In genomic region chr11:124717421-124717785, GRCh38 we compare ENCODE assay signal across 10 cellular contexts. TPM values are rescaled to one million over a fixed set of nuclear protein-coding genes. Genes with fewer than 3 reads are reported as not detected.
A peak's percentile ranks its signal among the peaks of the same experiment; 100 is the strongest.
DNase-seq lines count a peak whose midpoint lies in the region; ATAC-seq, FAIRE-seq and TF ChIP-seq lines count a peak whose summit lies in the region.
"Had no signal": no experiment of that assay in that cellular context is flagged by ENCODE, and none has a peak within 500 bp of the region (broad histone marks: within the 10 kb centered on the region; RNA-seq: fewer than 3 reads in every experiment).

No MANE protein-coding gene starts in this region.

- no peaks in the 10 kb centered on the region for H3K36me3 Mint-ChIP-seq in activated T-cell treated with anti-CD3 and anti-CD28 coated beads, Interleukin-2, amount 50 U/mL, for 24 hours (ENCODE audit: low read depth)
- no peaks in the 10 kb centered on the region for H3K36me3 Mint-ChIP-seq in activated T-helper 17 cell treated with anti-CD3 and anti-CD28 coated beads, Interleukin-2, amount 50 U/mL, for 72 hours (ENCODE audit: low read depth)

- peak overlapping the region; percentile 47 for H3K4me3 Mint-ChIP-seq in activated T-cell treated with anti-CD3 and anti-CD28 coated beads, Interleukin-2, amount 50 U/mL, for 24 hours
- H3K4me3 Mint-ChIP-seq in activated T-helper 17 cell treated with anti-CD3 and anti-CD28 coated beads, Interleukin-2, amount 50 U/mL, for 72 hours, result peak overlapping the region; percentile 83

- H3K9ac ChIP-seq in keratinocyte (ENCODE audit: control insufficient read depth, extremely low read depth, insufficient read depth, low read length), result peak overlapping the region; percentile 37

- H3K27ac Mint-ChIP-seq in activated T-cell treated with anti-CD3 and anti-CD28 coated beads, Interleukin-2, amount 50 U/mL, for 24 hours, result no peak overlapping the region
- H3K27ac Mint-ChIP-seq in activated T-helper 17 cell treated with anti-CD3 and anti-CD28 coated beads, Interleukin-2, amount 50 U/mL, for 72 hours, result peak overlapping the region; percentile 81

- H3K79me2 ChIP-seq in keratinocyte (ENCODE audit: control insufficient read depth, insufficient read depth, low read length), result no peaks in the 10 kb centered on the region

- peak overlapping the region; percentile 59 for H2AFZ ChIP-seq in keratinocyte (ENCODE audit: control insufficient read depth, low read length)

- H3K9me3 ChIP-seq in keratinocyte (ENCODE audit: control insufficient read depth, low read depth, low read length), result no peaks in the 10 kb centered on the region
- H3K9me3 ChIP-seq in tibial artery, result no peaks in the 10 kb centered on the region

- peaks cover 34% of the 10 kb centered on the region for H3K27me3 ChIP-seq in keratinocyte (ENCODE audit: control insufficient read depth, extremely low read depth, insufficient read depth, low read length)
- H3K27me3 ChIP-seq in tibial artery, result no peaks in the 10 kb centered on the region

- intact Hi-C loops in tibial artery (cut with DNase I; ENCODE audit: low total_unique reads), result no loop called here

- no peak for TF ChIP-seq CTCF in keratinocyte (optimal IDR thresholded peaks at IDR 0.05 in 1 of 3, IDR thresholded peaks at IDR 0.05 in 1 of 3, conservative IDR thresholded peaks at IDR 0.05 in 1 of 3; ENCODE audit: extremely low read depth in 1 of 3, insufficient read depth in 2 of 3, low read length in 3 of 3)
- no peak for TF ChIP-seq CTCF in tibial artery (IDR thresholded peaks at IDR 0.05)

- no peaks in the 10 kb centered on the region for H4K20me1 ChIP-seq in keratinocyte (ENCODE audit: control insufficient read depth, extremely low read depth, insufficient read depth, low read length)

- no peak for ATAC-seq in activated T-helper 17 cell treated with anti-CD3 and anti-CD28 coated beads, Interleukin-2, amount 50 U/mL, for 72 hours (replicated peaks)
- ATAC-seq in GM21423 (IDR thresholded peaks at IDR 0.05; ENCODE audit: unreplicated experiment), result no peak

- peak overlapping the region; percentile 50 for H3K27ac ChIP-seq in keratinocyte (ENCODE audit: control insufficient read depth, insufficient read depth, low read length)
- H3K27ac ChIP-seq in tibial artery, result peak overlapping the region; percentile 74 to 81

- peaks cover 32% of the 10 kb centered on the region for H3K4me1 ChIP-seq in keratinocyte (ENCODE audit: control insufficient read depth, extremely low read depth, insufficient read depth, low read length)
- H3K4me1 ChIP-seq in tibial artery, result peaks cover 0 to 23% (median 11%) of the 10 kb centered on the region in 4 donors

- H3K4me2 ChIP-seq in keratinocyte (ENCODE audit: control insufficient read depth, extremely low read depth, insufficient read depth, low read depth, low read length), result peak overlapping the region; percentile 97

- H3K9me1 ChIP-seq in keratinocyte (ENCODE audit: control insufficient read depth, extremely low read depth, insufficient read depth, low read length), result no peaks in the 10 kb centered on the region

- DNase-seq in activated T-cell treated with anti-CD3 and anti-CD28 coated beads, Interleukin-2, amount 50 U/mL, for 24 hours, result no peak
- DNase-seq in activated T-cell treated with anti-CD3 and anti-CD28 coated beads, Interleukin-2, amount 50 U/mL, for 1 hour, result no peak
- DNase-seq in keratinocyte (ENCODE audit: low read depth, low spot score) (peak; percentile 32), tibial artery (no peak), NCI-H1092 (lab: John Stamatoyannopoulos, UW) (no peak), NCI-H1436 treated with DMSO at 0.1 percent for 48 hours (lab: John Stamatoyannopoulos, UW) (no peak)
- DNase-seq: CD4-positive, CD25-positive, alpha-beta regulatory T cell had no signal

- FAIRE-seq in keratinocyte (lab: Jason Lieb, UNC), result peak; percentile 94

- H3K4me1 Mint-ChIP-seq in activated T-cell treated with anti-CD3 and anti-CD28 coated beads, Interleukin-2, amount 50 U/mL, for 24 hours (ENCODE audit: low read depth), result peaks cover 13% of the 10 kb centered on the region
- H3K4me1 Mint-ChIP-seq in activated T-helper 17 cell treated with anti-CD3 and anti-CD28 coated beads, Interleukin-2, amount 50 U/mL, for 72 hours, result peaks cover 7% of the 10 kb centered on the region

- no peaks in the 10 kb centered on the region for H3K36me3 ChIP-seq in keratinocyte (ENCODE audit: control insufficient read depth in 2 of 2, extremely low read depth in 1 of 2, insufficient read depth in 2 of 2, low read length in 2 of 2)
- H3K36me3 ChIP-seq in tibial artery, result no peaks in the 10 kb centered on the region

- H3K4me3 ChIP-seq in keratinocyte (ENCODE audit: control insufficient read depth in 2 of 3, extremely low read depth in 1 of 3, insufficient read depth in 2 of 3, low read depth in 1 of 3, low read length in 3 of 3), result peak overlapping the region in 2 of 3 experiments; percentile 56 to 60
- peak overlapping the region; percentile 47 to 62 for H3K4me3 ChIP-seq in tibial artery

- no peaks in the 10 kb centered on the region for H3K9me3 Mint-ChIP-seq in activated T-cell treated with anti-CD3 and anti-CD28 coated beads, Interleukin-2, amount 50 U/mL, for 24 hours
- peaks cover 4% of the 10 kb centered on the region for H3K9me3 Mint-ChIP-seq in activated T-helper 17 cell treated with anti-CD3 and anti-CD28 coated beads, Interleukin-2, amount 50 U/mL, for 72 hours

- H3K27me3 Mint-ChIP-seq in activated T-cell treated with anti-CD3 and anti-CD28 coated beads, Interleukin-2, amount 50 U/mL, for 24 hours, result peaks cover 58% of the 10 kb centered on the region
- H3K27me3 Mint-ChIP-seq in activated T-helper 17 cell treated with anti-CD3 and anti-CD28 coated beads, Interleukin-2, amount 50 U/mL, for 72 hours, result peaks cover 41% of the 10 kb centered on the region

- dilution Hi-C loops in keratinocyte (cut with MboI; ENCODE audit: extremely low pct_ligation_motif_present, low sequenced_read_pairs), result no loop called here

RNA-seq across cellular contexts. Expression of gene NRGN, which starts 22.3 kb away (rescaled TPM):
- 1 to 10 TPM; 7.3 to 8.0 TPM for total RNA-seq in activated T-helper 17 cell treated with anti-CD3 and anti-CD28 coated beads, Interleukin-2, amount 50 U/mL, for 72 hours
- 0.37 to 3.3 TPM (median 0.97 TPM) in 3 replicates for polyA plus RNA-seq in keratinocyte
- polyA plus RNA-seq in keratinocyte (2011; ENCODE audit: low read depth), result not detected
- 0.50 and 0.88 TPM in 2 replicates for polyA plus RNA-seq in keratinocyte (2011; cell fraction: cytosol; rRNA removed)
- polyA plus RNA-seq in keratinocyte (2011; cell fraction: nucleus; rRNA removed), result 0.22 and 1.0 TPM in 2 replicates
- 4.0 TPM in 1 of 2 replicates, not detected in the other for polyA plus RNA-seq in keratinocyte (2012; ENCODE audit: low replicate concordance)
- polyA minus RNA-seq in keratinocyte, result 0.33 to 2.0 TPM (median 0.99 TPM) in 3 replicates
- polyA minus RNA-seq in keratinocyte (2011; cell fraction: cytosol; rRNA and poly(A)+ RNA removed), result not detected
- polyA minus RNA-seq in keratinocyte (2011; cell fraction: nucleus; rRNA and poly(A)+ RNA removed), result not detected in 2 replicates

RNA-seq across cellular contexts. Expression of gene VSIG2, which starts 34.7 kb away (rescaled TPM):
- not detected for total RNA-seq in activated T-helper 17 cell treated with anti-CD3 and anti-CD28 coated beads, Interleukin-2, amount 50 U/mL, for 72 hours
- 0.08 TPM in 1 of 3 replicates, not detected in the others for polyA plus RNA-seq in keratinocyte
- polyA plus RNA-seq in keratinocyte (2011; ENCODE audit: low read depth), result not detected
- polyA plus RNA-seq in keratinocyte (2011; cell fraction: cytosol; rRNA removed), result not detected in 2 replicates
- not detected in 2 replicates for polyA plus RNA-seq in keratinocyte (2011; cell fraction: nucleus; rRNA removed)
- not detected in 2 replicates for polyA plus RNA-seq in keratinocyte (2012; ENCODE audit: low replicate concordance)
- not detected in 3 replicates for polyA minus RNA-seq in keratinocyte
- polyA minus RNA-seq in keratinocyte (2011; cell fraction: cytosol; rRNA and poly(A)+ RNA removed), result not detected
- not detected in 2 replicates for polyA minus RNA-seq in keratinocyte (2011; cell fraction: nucleus; rRNA and poly(A)+ RNA removed)
- polyA plus RNA-seq: neural cell had no signal

RNA-seq across cellular contexts. Expression of gene SPA17, which starts 43.7 kb away (rescaled TPM):
- 1 to 10 TPM; 1.3 to 2.8 TPM for total RNA-seq in activated T-helper 17 cell treated with anti-CD3 and anti-CD28 coated beads, Interleukin-2, amount 50 U/mL, for 72 hours
- polyA plus RNA-seq in keratinocyte, result 10.0 to 19.5 TPM (median 16.8 TPM) in 3 replicates
- polyA plus RNA-seq in keratinocyte (2011; ENCODE audit: low read depth), result 6.7 TPM
- 10.2 and 15.6 TPM in 2 replicates for polyA plus RNA-seq in keratinocyte (2011; cell fraction: cytosol; rRNA removed)
- 4.3 and 6.4 TPM in 2 replicates for polyA plus RNA-seq in keratinocyte (2011; cell fraction: nucleus; rRNA removed)
- 5.2 and 15.8 TPM in 2 replicates for polyA plus RNA-seq in keratinocyte (2012; ENCODE audit: low replicate concordance)
- 4.4 to 5.2 TPM (median 4.7 TPM) in 3 replicates for polyA minus RNA-seq in keratinocyte
- 10.6 TPM for polyA minus RNA-seq in keratinocyte (2011; cell fraction: cytosol; rRNA and poly(A)+ RNA removed)
- polyA minus RNA-seq in keratinocyte (2011; cell fraction: nucleus; rRNA and poly(A)+ RNA removed), result 1.7 and 8.4 TPM in 2 replicates

RNA-seq across cellular contexts. Expression of gene SIAE, which starts 43.9 kb away (rescaled TPM):
- total RNA-seq in activated T-helper 17 cell treated with anti-CD3 and anti-CD28 coated beads, Interleukin-2, amount 50 U/mL, for 72 hours, result 10 to 100 TPM in 1 of 2 donors, 1 to 10 TPM in 1; 7.5 to 10.5 TPM
- 16.2 to 44.7 TPM (median 26.6 TPM) in 3 replicates for polyA plus RNA-seq in keratinocyte
- polyA plus RNA-seq in keratinocyte (2011; ENCODE audit: low read depth), result 16.2 TPM
- polyA plus RNA-seq in keratinocyte (2011; cell fraction: cytosol; rRNA removed), result 11.7 and 16.2 TPM in 2 replicates
- 60.9 and 62.6 TPM in 2 replicates for polyA plus RNA-seq in keratinocyte (2011; cell fraction: nucleus; rRNA removed)
- 9.3 and 14.4 TPM in 2 replicates for polyA plus RNA-seq in keratinocyte (2012; ENCODE audit: low replicate concordance)
- 9.7 to 30.1 TPM (median 21.6 TPM) in 3 replicates for polyA minus RNA-seq in keratinocyte
- polyA minus RNA-seq in keratinocyte (2011; cell fraction: cytosol; rRNA and poly(A)+ RNA removed), result 7.1 TPM
- 20.3 and 50.3 TPM in 2 replicates for polyA minus RNA-seq in keratinocyte (2011; cell fraction: nucleus; rRNA and poly(A)+ RNA removed)

RNA-seq across cellular contexts. Expression of gene ESAM, which starts 44.7 kb away (rescaled TPM):
- total RNA-seq in activated T-helper 17 cell treated with anti-CD3 and anti-CD28 coated beads, Interleukin-2, amount 50 U/mL, for 72 hours, result under 1 TPM; 0.50 to 0.84 TPM
- polyA plus RNA-seq in keratinocyte, result 0.04 TPM in 2 of 3 replicates, not detected in the other
- polyA plus RNA-seq in keratinocyte (2011; ENCODE audit: low read depth), result not detected
- not detected in 2 replicates for polyA plus RNA-seq in keratinocyte (2011; cell fraction: cytosol; rRNA removed)
- polyA plus RNA-seq in keratinocyte (2011; cell fraction: nucleus; rRNA removed), result 0.25 and 0.41 TPM in 2 replicates
- not detected in 2 replicates for polyA plus RNA-seq in keratinocyte (2012; ENCODE audit: low replicate concordance)
- not detected in 3 replicates for polyA minus RNA-seq in keratinocyte
- polyA minus RNA-seq in keratinocyte (2011; cell fraction: cytosol; rRNA and poly(A)+ RNA removed), result not detected
- 0.31 TPM in 1 of 2 replicates, not detected in the other for polyA minus RNA-seq in keratinocyte (2011; cell fraction: nucleus; rRNA and poly(A)+ RNA removed)
